Comparison of ENCODE assay signal across 29 cellular contexts in genomic region chr12:117790948-117791347, GRCh38.
"Had no signal": no experiment of that assay in that cellular context is flagged by ENCODE, and none has a peak within 500 bp of the region (broad histone marks: within the 10 kb centered on the region; RNA-seq: fewer than 3 reads in every experiment).

No MANE protein-coding gene starts in this region.

- H3K27me3 ChIP-seq: ascending aorta, breast epithelium, cardiac muscle cell, colonic mucosa had no signal

- H3K4me1 ChIP-seq: ascending aorta, breast epithelium, colonic mucosa had no signal

- H3K27me3 Mint-ChIP-seq: activated B cell treated with CpG ODN at 0.5 μM for 24 hours; activated CD4-positive, alpha-beta memory T cell treated with anti-CD3 and anti-CD28 coated beads for 36 hours; activated CD4-positive, alpha-beta T cell treated with anti-CD3 and anti-CD28 coated beads, Interleukin-2, amount 10 ng/mL, durations not matched to agents 24 days and 14 days; activated CD8-positive, alpha-beta memory T cell treated with anti-CD3 and anti-CD28 coated beads, Interleukin-2, amount 10 ng/mL, durations not matched to agents 7 days and 5 days; activated naive CD4-positive, alpha-beta T cell treated with anti-CD3 and anti-CD28 coated beads, Interleukin-2, amount 10 ng/mL, durations not matched to agents 7 days and 5 days had no signal

- H3K27ac ChIP-seq: ascending aorta, breast epithelium, cardiac muscle cell, colonic mucosa had no signal

- FAIRE-seq: frontal cortex had no signal

- H3K9me3 ChIP-seq: ascending aorta, breast epithelium, colonic mucosa had no signal

- ATAC-seq: activated CD4-positive, alpha-beta T cell treated with anti-CD3 and anti-CD28 coated beads for 36 hours; activated CD4-positive, CD25-positive, alpha-beta regulatory T cell treated with anti-CD3 and anti-CD28 coated beads, Interleukin-2, amount 50 U/mL, for 24 hours; activated CD8-positive, alpha-beta memory T cell treated with anti-CD3 and anti-CD28 coated beads, Interleukin-2, amount 10 ng/mL, durations not matched to agents 7 days and 5 days; activated CD8-positive, alpha-beta T cell treated with anti-CD3 and anti-CD28 coated beads, Interleukin-2, amount 10 ng/mL, durations not matched to agents 7 days and 5 days; activated naive CD4-positive, alpha-beta T cell treated with anti-CD3 and anti-CD28 coated beads, Interleukin-2, amount 50 U/mL, for 72 hours; esophagus mucosa had no signal

- H3K36me3 Mint-ChIP-seq: activated CD4-positive, alpha-beta memory T cell treated with anti-CD3 and anti-CD28 coated beads for 36 hours; activated CD8-positive, alpha-beta memory T cell treated with anti-CD3 and anti-CD28 coated beads, Interleukin-2, amount 10 ng/mL, durations not matched to agents 7 days and 5 days; activated naive CD4-positive, alpha-beta T cell treated with anti-CD3 and anti-CD28 coated beads, Interleukin-2, amount 10 ng/mL, durations not matched to agents 7 days and 5 days; activated naive CD4-positive, alpha-beta T cell treated with anti-CD3 and anti-CD28 coated beads, Interleukin-2, amount 50 U/mL, for 72 hours; activated naive CD8-positive, alpha-beta T cell treated with anti-CD3 and anti-CD28 coated beads, Interleukin-2, amount 10 ng/mL, durations not matched to agents 7 days and 5 days; brain had no signal

- H3K9me3 Mint-ChIP-seq: activated B cell treated with CpG ODN at 0.5 μM for 24 hours; activated CD4-positive, alpha-beta T cell treated with anti-CD3 and anti-CD28 coated beads, Interleukin-2, amount 10 ng/mL, durations not matched to agents 24 days and 14 days; activated T-helper 1 cell treated with anti-CD3 and anti-CD28 coated beads, Interleukin-12 subunit alpha, Interleukin-12 subunit beta, Interleukin-2, Interleukin-4 antibody, amounts not matched to agents 30 ng/mL and 10 ng/mL and 1 ng/mL, durations not matched to agents 14 hours and 24 hours and 36 hours; activated T-helper 2 cell treated with anti-CD3 and anti-CD28 coated beads, Interferon-gamma antibody, Interleukin-2, Interleukin-4, amounts not matched to agents 10 μg/mL and 5 μg/mL and 100 μg/mL, durations not matched to agents 14 hours and 24 hours and 36 hours; brain had no signal

- H3K4me3 ChIP-seq: ascending aorta, breast epithelium, cardiac muscle cell, colonic mucosa had no signal

- H3K36me3 ChIP-seq: ascending aorta, breast epithelium, cardiac muscle cell, colonic mucosa had no signal

- H3K27ac Mint-ChIP-seq: activated B cell treated with CpG ODN at 0.5 μM for 24 hours; activated CD4-positive, alpha-beta memory T cell treated with anti-CD3 and anti-CD28 coated beads for 36 hours; activated CD4-positive, alpha-beta T cell treated with anti-CD3 and anti-CD28 coated beads for 36 hours; activated CD4-positive, alpha-beta T cell treated with anti-CD3 and anti-CD28 coated beads, Interleukin-2, amount 10 ng/mL, durations not matched to agents 24 days and 14 days; activated CD8-positive, alpha-beta memory T cell treated with anti-CD3 and anti-CD28 coated beads, Interleukin-2, amount 10 ng/mL, durations not matched to agents 7 days and 5 days; activated CD8-positive, alpha-beta T cell treated with anti-CD3 and anti-CD28 coated beads, Interleukin-2, amount 10 ng/mL, durations not matched to agents 7 days and 5 days; activated naive CD4-positive, alpha-beta T cell treated with anti-CD3 and anti-CD28 coated beads, Interleukin-2, amount 10 ng/mL, durations not matched to agents 7 days and 5 days; activated naive CD4-positive, alpha-beta T cell treated with anti-CD3 and anti-CD28 coated beads, Interleukin-2, amount 50 U/mL, for 72 hours; activated naive CD8-positive, alpha-beta T cell treated with anti-CD3 and anti-CD28 coated beads, Interleukin-2, amount 10 ng/mL, durations not matched to agents 7 days and 5 days; activated T-helper 1 cell treated with anti-CD3 and anti-CD28 coated beads, Interleukin-12 subunit alpha, Interleukin-12 subunit beta, Interleukin-2, Interleukin-4 antibody, amounts not matched to agents 30 ng/mL and 10 ng/mL and 1 ng/mL, durations not matched to agents 14 hours and 24 hours and 36 hours; activated T-helper 2 cell treated with anti-CD3 and anti-CD28 coated beads, Interferon-gamma antibody, Interleukin-2, Interleukin-4, amounts not matched to agents 10 μg/mL and 5 μg/mL and 100 μg/mL, durations not matched to agents 14 hours and 24 hours and 36 hours; brain had no signal

- H3K4me3 Mint-ChIP-seq: activated B cell treated with CpG ODN at 0.5 μM for 24 hours; activated CD4-positive, alpha-beta memory T cell treated with anti-CD3 and anti-CD28 coated beads for 36 hours; activated CD4-positive, alpha-beta T cell treated with anti-CD3 and anti-CD28 coated beads for 36 hours; activated CD4-positive, alpha-beta T cell treated with anti-CD3 and anti-CD28 coated beads, Interleukin-2, amount 10 ng/mL, durations not matched to agents 24 days and 14 days; activated CD8-positive, alpha-beta memory T cell treated with anti-CD3 and anti-CD28 coated beads, Interleukin-2, amount 10 ng/mL, durations not matched to agents 7 days and 5 days; activated CD8-positive, alpha-beta T cell treated with anti-CD3 and anti-CD28 coated beads, Interleukin-2, amount 10 ng/mL, durations not matched to agents 7 days and 5 days; activated naive CD4-positive, alpha-beta T cell treated with anti-CD3 and anti-CD28 coated beads, Interleukin-2, amount 10 ng/mL, durations not matched to agents 7 days and 5 days; activated naive CD8-positive, alpha-beta T cell treated with anti-CD3 and anti-CD28 coated beads, Interleukin-2, amount 10 ng/mL, durations not matched to agents 7 days and 5 days; activated T-helper 1 cell treated with anti-CD3 and anti-CD28 coated beads, Interleukin-12 subunit alpha, Interleukin-12 subunit beta, Interleukin-2, Interleukin-4 antibody, amounts not matched to agents 30 ng/mL and 10 ng/mL and 1 ng/mL, durations not matched to agents 14 hours and 24 hours and 36 hours; brain had no signal

- H3K4me1 Mint-ChIP-seq: activated B cell treated with CpG ODN at 0.5 μM for 24 hours; activated CD4-positive, alpha-beta T cell treated with anti-CD3 and anti-CD28 coated beads for 36 hours; activated CD4-positive, alpha-beta T cell treated with anti-CD3 and anti-CD28 coated beads, Interleukin-2, amount 10 ng/mL, durations not matched to agents 24 days and 14 days; activated CD8-positive, alpha-beta memory T cell treated with anti-CD3 and anti-CD28 coated beads, Interleukin-2, amount 10 ng/mL, durations not matched to agents 7 days and 5 days; activated naive CD4-positive, alpha-beta T cell treated with anti-CD3 and anti-CD28 coated beads, Interleukin-2, amount 10 ng/mL, durations not matched to agents 7 days and 5 days; activated naive CD8-positive, alpha-beta T cell treated with anti-CD3 and anti-CD28 coated beads, Interleukin-2, amount 10 ng/mL, durations not matched to agents 7 days and 5 days; brain had no signal

- DNase-seq: activated B cell treated with CpG ODN at 0.5 μM for 24 hours; activated CD4-positive, alpha-beta memory T cell treated with anti-CD3 and anti-CD28 coated beads for 36 hours; activated CD4-positive, alpha-beta T cell treated with anti-CD3 and anti-CD28 coated beads for 36 hours; activated CD4-positive, alpha-beta T cell treated with anti-CD3 and anti-CD28 coated beads, Interleukin-2, amount 10 ng/mL, durations not matched to agents 24 days and 14 days; activated CD8-positive, alpha-beta memory T cell treated with anti-CD3 and anti-CD28 coated beads, Interleukin-2, amount 10 ng/mL, durations not matched to agents 7 days and 5 days; activated CD8-positive, alpha-beta memory T cell treated with anti-CD3 and anti-CD28 coated beads, Interleukin-2, amount 50 U/mL, for 4 hours; activated CD8-positive, alpha-beta T cell treated with anti-CD3 and anti-CD28 coated beads, Interleukin-2, amount 10 ng/mL, durations not matched to agents 7 days and 5 days; activated effector memory CD4-positive, alpha-beta T cell treated with anti-CD3 and anti-CD28 coated beads, Interleukin-2, amount 50 U/mL, for 16 hours; activated naive CD4-positive, alpha-beta T cell treated with anti-CD3 and anti-CD28 coated beads, Interleukin-2, amount 10 ng/mL, durations not matched to agents 7 days and 5 days; activated naive CD8-positive, alpha-beta T cell treated with anti-CD3 and anti-CD28 coated beads, Interleukin-2, amount 10 ng/mL, durations not matched to agents 7 days and 5 days; activated T-cell treated with anti-CD3 and anti-CD28 coated beads, Interleukin-2, amount 50 U/mL, for 1 hour; activated T-cell treated with anti-CD3 and anti-CD28 coated beads, Interleukin-2, amount 50 U/mL, for 48 hours; central memory CD4-positive, alpha-beta T cell; cerebellar nuclear complex; colonic mucosa; effector CD8-positive, alpha-beta T cell; foreskin fibroblast; head of caudate nucleus; T-helper 2 cell had no signal
